In genomic region chr13:90824027-90824426, GRCh38 we compare ENCODE assay signal across 13 cellular contexts.
A peak's percentile ranks its signal among the peaks of the same experiment; 100 is the strongest.
DNase-seq lines count a peak whose midpoint lies in the region; ATAC-seq lines count a peak whose summit lies in the region.
"Had no signal": no experiment of that assay in that cellular context is flagged by ENCODE, and none has a peak within 500 bp of the region (broad histone marks: within the 10 kb centered on the region; RNA-seq: fewer than 3 reads in every experiment).

No MANE protein-coding gene starts in this region.

- no peaks in the 10 kb centered on the region for H3K36me3 Mint-ChIP-seq in activated T-cell treated with anti-CD3 and anti-CD28 coated beads, Interleukin-2, amount 50 U/mL, for 4 hours (ENCODE audit: insufficient read depth)
- H3K36me3 Mint-ChIP-seq: CD4-positive, CD25-positive, alpha-beta regulatory T cell; CD8-positive, alpha-beta memory T cell had no signal

- H3K4me1 Mint-ChIP-seq in activated T-cell treated with anti-CD3 and anti-CD28 coated beads, Interleukin-2, amount 50 U/mL, for 4 hours (ENCODE audit: low read depth): no peaks in the 10 kb centered on the region
- H3K4me1 Mint-ChIP-seq: CD4-positive, CD25-positive, alpha-beta regulatory T cell; CD8-positive, alpha-beta memory T cell had no signal

- in situ Hi-C loops in Caki2 (cut with HindIII; ENCODE audit: low pct_unique_long_range_greater_than_20kb, low sequenced_read_pairs): no loop called here

- peaks cover 4% of the 10 kb centered on the region for H3K9me3 Mint-ChIP-seq in activated T-cell treated with anti-CD3 and anti-CD28 coated beads, Interleukin-2, amount 50 U/mL, for 4 hours

- no peak overlapping the region for H3K4me3 Mint-ChIP-seq in activated T-cell treated with anti-CD3 and anti-CD28 coated beads, Interleukin-2, amount 50 U/mL, for 4 hours
- H3K4me3 Mint-ChIP-seq: CD4-positive, CD25-positive, alpha-beta regulatory T cell; CD8-positive, alpha-beta memory T cell had no signal

- DNase-seq in Caki2 (ENCODE audit: low read depth): peak; percentile 5
- DNase-seq in HS-27A (ENCODE audit: low read depth): peak; percentile 4
- peak; percentile 79 for DNase-seq in kidney tubule cell (ENCODE audit: low spot score)
- DNase-seq in activated CD4-positive, alpha-beta T cell treated with anti-CD3 and anti-CD28 coated beads, Interleukin-2, amount 50 U/mL, for 1 hour: no peak
- DNase-seq in activated T-cell treated with anti-CD3 and anti-CD28 coated beads, Interleukin-2, amount 50 U/mL, for 4 hours: no peak
- DNase-seq in mucosa of gallbladder (ENCODE audit: low spot score): no peak
- DNase-seq: BE2C; C1 segment of cervical spinal cord; Calu3; CD4-positive, CD25-positive, alpha-beta regulatory T cell; CD8-positive, alpha-beta memory T cell; HCEC 1CT; KG1 had no signal

- no peaks in the 10 kb centered on the region for H3K27me3 Mint-ChIP-seq in activated T-cell treated with anti-CD3 and anti-CD28 coated beads, Interleukin-2, amount 50 U/mL, for 4 hours (ENCODE audit: low read depth)
- H3K27me3 Mint-ChIP-seq: CD4-positive, CD25-positive, alpha-beta regulatory T cell; CD8-positive, alpha-beta memory T cell had no signal

- no peak for ATAC-seq in activated T-cell treated with anti-CD3 and anti-CD28 coated beads, Interleukin-2, amount 50 U/mL, for 4 hours

Comparison
In these comparisons a context has a peak if more than half of its experiments do, and no peak if none do; other contexts are left out.
1. DNase-seq: peak in Caki2 (single experiment), HS-27A (single experiment) and kidney tubule cell (single experiment); none in activated CD4-positive, alpha-beta T cell treated with anti-CD3 and anti-CD28 coated beads, Interleukin-2, amount 50 U/mL, for 1 hour (single experiment), activated T-cell treated with anti-CD3 and anti-CD28 coated beads, Interleukin-2, amount 50 U/mL, for 4 hours (single experiment) and mucosa of gallbladder (single experiment).